In genomic region chr5:109410389-109411174, GRCh38 we compare ENCODE assay signal across 8 cellular contexts. TPM values are rescaled to one million over a fixed set of nuclear protein-coding genes. Genes with fewer than 3 reads are reported as not detected.
DNase-seq lines count a peak whose midpoint lies in the region; ATAC-seq lines count a peak whose summit lies in the region.

No MANE protein-coding gene starts in this region.

- H3K36me3 Mint-ChIP-seq in activated T-cell treated with anti-CD3 and anti-CD28 coated beads, Interleukin-2, amount 50 U/mL, for 24 hours (ENCODE audit: low read depth), result peaks cover 24% of the 10 kb centered on the region
- peaks cover 10% of the 10 kb centered on the region for H3K36me3 Mint-ChIP-seq in stimulated activated naive CD8-positive, alpha-beta T cell treated with anti-CD3 and anti-CD28 coated beads, Interleukin-15, Interleukin-2, amounts not matched to agents 100 ng/mL and 50 ng/mL, for 24 hours (ENCODE audit: low read depth)

- H3K9me3 ChIP-seq in mucosa of rectum (ENCODE audit: control insufficient read depth in 2 of 2, low read length in 2 of 2), result no peaks in the 10 kb centered on the region

- DNase-seq in activated CD4-positive, CD25-positive, alpha-beta regulatory T cell treated with anti-CD3 and anti-CD28 coated beads, Interleukin-2, amount 50 U/mL, for 72 hours, result peak; percentile 56
- peak; percentile 63 for DNase-seq in NOMO-1 treated with dmso at 0.1 percent for 144 hours (lab: John Stamatoyannopoulos, UW; ENCODE audit: unreplicated experiment)
- DNase-seq in activated T-cell treated with anti-CD3 and anti-CD28 coated beads, Interleukin-2, amount 50 U/mL, for 24 hours, result peak; percentile 63

- H3K27ac ChIP-seq in mucosa of rectum (ENCODE audit: low read depth in 2 of 2, low read length in 2 of 2), result peak overlapping the region; percentile 97 to 98

- H3K27me3 Mint-ChIP-seq in activated T-cell treated with anti-CD3 and anti-CD28 coated beads, Interleukin-2, amount 50 U/mL, for 24 hours, result no peaks in the 10 kb centered on the region
- H3K27me3 Mint-ChIP-seq in stimulated activated naive CD8-positive, alpha-beta T cell treated with anti-CD3 and anti-CD28 coated beads, Interleukin-15, Interleukin-2, amounts not matched to agents 100 ng/mL and 50 ng/mL, for 24 hours, result no peaks in the 10 kb centered on the region

- H3K4me3 Mint-ChIP-seq in activated T-cell treated with anti-CD3 and anti-CD28 coated beads, Interleukin-2, amount 50 U/mL, for 24 hours, result peak overlapping the region; percentile 97
- peak overlapping the region; percentile 92 for H3K4me3 Mint-ChIP-seq in stimulated activated naive CD8-positive, alpha-beta T cell treated with anti-CD3 and anti-CD28 coated beads, Interleukin-15, Interleukin-2, amounts not matched to agents 100 ng/mL and 50 ng/mL, for 24 hours

- no peaks in the 10 kb centered on the region for H3K36me3 ChIP-seq in mucosa of rectum (ENCODE audit: control insufficient read depth in 2 of 2, insufficient read depth in 2 of 2, low read length in 2 of 2)

- peaks cover 13% of the 10 kb centered on the region for H3K9me3 Mint-ChIP-seq in activated T-cell treated with anti-CD3 and anti-CD28 coated beads, Interleukin-2, amount 50 U/mL, for 24 hours
- peaks cover 10% of the 10 kb centered on the region for H3K9me3 Mint-ChIP-seq in stimulated activated naive CD8-positive, alpha-beta T cell treated with anti-CD3 and anti-CD28 coated beads, Interleukin-15, Interleukin-2, amounts not matched to agents 100 ng/mL and 50 ng/mL, for 24 hours

- H3K4me1 Mint-ChIP-seq in activated T-cell treated with anti-CD3 and anti-CD28 coated beads, Interleukin-2, amount 50 U/mL, for 24 hours (ENCODE audit: low read depth), result peaks cover 45% of the 10 kb centered on the region
- H3K4me1 Mint-ChIP-seq in stimulated activated naive CD8-positive, alpha-beta T cell treated with anti-CD3 and anti-CD28 coated beads, Interleukin-15, Interleukin-2, amounts not matched to agents 100 ng/mL and 50 ng/mL, for 24 hours (ENCODE audit: low read depth), result peaks cover 51% of the 10 kb centered on the region

- H3K27ac Mint-ChIP-seq in activated T-cell treated with anti-CD3 and anti-CD28 coated beads, Interleukin-2, amount 50 U/mL, for 24 hours, result peak overlapping the region; percentile 100
- peak overlapping the region; percentile 97 for H3K27ac Mint-ChIP-seq in stimulated activated naive CD8-positive, alpha-beta T cell treated with anti-CD3 and anti-CD28 coated beads, Interleukin-15, Interleukin-2, amounts not matched to agents 100 ng/mL and 50 ng/mL, for 24 hours

- H3K9ac ChIP-seq in mucosa of rectum (ENCODE audit: low read depth in 1 of 2, low read length in 2 of 2), result peak overlapping the region; percentile 47 to 90

- H3K4me1 ChIP-seq in mucosa of rectum (ENCODE audit: control insufficient read depth in 2 of 2, insufficient read depth in 2 of 2, low read length in 2 of 2), result peaks cover 10 to 16% of the 10 kb centered on the region in 2 donors

- no peak for ATAC-seq in activated CD4-positive, CD25-positive, alpha-beta regulatory T cell treated with anti-CD3 and anti-CD28 coated beads, Interleukin-2, amount 50 U/mL, for 24 hours
- ATAC-seq in HG03066 (IDR thresholded peaks at IDR 0.05; ENCODE audit: low read depth, unreplicated experiment) (peak; percentile 14), esophagus mucosa (peak; percentile 14)

- peak overlapping the region; percentile 73 for H3K4me3 ChIP-seq in mucosa of rectum (ENCODE audit: low read length in 2 of 2)

- no peaks in the 10 kb centered on the region for H3K27me3 ChIP-seq in mucosa of rectum (ENCODE audit: control insufficient read depth in 2 of 2, insufficient read depth in 2 of 2, low read length in 2 of 2)

RNA-seq across cellular contexts. Expression of gene PJA2, which starts 0.8 kb away (rescaled TPM):
- total RNA-seq in esophagus mucosa, result 39.2 TPM

Comparison
In these comparisons a context has a peak if more than half of its experiments do, and no peak if none do; other contexts are left out.
1. ATAC-seq: peak in HG03066 (single experiment) and esophagus mucosa (single experiment); none in activated CD4-positive, CD25-positive, alpha-beta regulatory T cell treated with anti-CD3 and anti-CD28 coated beads, Interleukin-2, amount 50 U/mL, for 24 hours (0 of 2).
2. Peak in every context shown above with its lines, with median percentiles within 50 percentile points of each other: DNase-seq.